In the genomic region with DNA sequence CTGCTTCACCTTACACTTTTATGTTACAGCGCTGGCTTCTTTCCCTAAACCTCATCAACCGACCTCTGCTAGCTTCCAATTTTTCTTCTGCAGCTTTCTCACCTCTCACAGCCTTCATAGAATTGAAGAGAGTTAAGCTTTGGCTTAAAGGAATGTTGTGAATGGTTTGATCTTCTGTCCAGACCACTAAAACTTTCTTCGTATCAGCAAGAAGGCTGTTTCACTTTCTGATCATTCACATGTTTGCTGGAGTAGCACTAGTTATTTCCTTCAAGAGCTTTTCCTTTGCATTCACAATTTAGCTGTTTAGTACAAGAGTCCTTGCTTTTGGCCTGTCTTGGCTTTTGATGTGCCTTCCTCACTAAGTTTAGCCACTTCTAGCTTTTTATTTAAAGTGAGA, we compare ENCODE assay signal across 11 cellular contexts. TPM values are rescaled to one million over a fixed set of nuclear protein-coding genes. Genes with fewer than 3 reads are reported as not detected.
DNase-seq lines count a peak whose midpoint lies in the region; ATAC-seq and TF ChIP-seq lines count a peak whose summit lies in the region.
"Had no signal": no experiment of that assay in that cellular context is flagged by ENCODE, and none has a peak within 500 bp of the region (broad histone marks: within the 10 kb centered on the region; RNA-seq: fewer than 3 reads in every experiment).

No MANE protein-coding gene starts in this region.

- H3K4me1 Mint-ChIP-seq in activated naive CD8-positive, alpha-beta T cell (ENCODE audit: low read depth) = peaks cover 63% of the 10 kb centered on the region
- H3K4me1 Mint-ChIP-seq in natural killer cell = peaks cover 19 to 55% of the 10 kb centered on the region in 2 donors

- peak; percentile 65 for DNase-seq in GM12865 (ENCODE audit: low read depth)
- DNase-seq in natural killer cell = no peak
- no peak for DNase-seq in NCI-H226
- DNase-seq in foreskin melanocyte = no peak
- DNase-seq in NCI-H2171 (lab: John Stamatoyannopoulos, UW) = no peak
- DNase-seq: mesendoderm, NCI-H1694 treated with DMSO at 0.1 percent for 48 hours had no signal

- peak overlapping the region; percentile 92 for H3K27ac Mint-ChIP-seq in activated naive CD8-positive, alpha-beta T cell
- peak overlapping the region in 1 of 2 donors; percentile 96 for H3K27ac Mint-ChIP-seq in natural killer cell

- no peaks in the 10 kb centered on the region for H3K9me3 Mint-ChIP-seq in activated naive CD8-positive, alpha-beta T cell (ENCODE audit: low read depth)
- H3K9me3 Mint-ChIP-seq in natural killer cell = no peaks in the 10 kb centered on the region

- no peaks in the 10 kb centered on the region for H3K36me3 Mint-ChIP-seq in activated naive CD8-positive, alpha-beta T cell
- H3K36me3 Mint-ChIP-seq in natural killer cell = no peaks in the 10 kb centered on the region

- no peaks in the 10 kb centered on the region for H3K27me3 Mint-ChIP-seq in activated naive CD8-positive, alpha-beta T cell
- no peaks in the 10 kb centered on the region for H3K27me3 Mint-ChIP-seq in natural killer cell (ENCODE audit: low read depth in 2 of 2)

- H3K4me3 Mint-ChIP-seq in activated naive CD8-positive, alpha-beta T cell = peak overlapping the region; percentile 83
- peak overlapping the region; percentile 88 for H3K4me3 Mint-ChIP-seq in natural killer cell

- ATAC-seq in HG02870 (IDR thresholded peaks at IDR 0.05; ENCODE audit: unreplicated experiment) (peak; percentile 30), natural killer cell (peak in 2 of 3 donors; percentile 37 to 46), HG03039 (IDR thresholded peaks at IDR 0.05; ENCODE audit: unreplicated experiment) (no peak)

- intact Hi-C loops in natural killer cell (cut with micrococcal nuclease) = loop anchor here (5.0 kb wide), 1 partner anchor 43 kb away; no protein-coding TSS in a partner anchor

- peak overlapping the region; percentile 5; the same call in 1 of the 2 replicates for H3K4me3 ChIP-seq in GM12865 (ENCODE audit: low read depth, low read length)
- H3K4me3 ChIP-seq: vagina had no signal

- TF ChIP-seq CTCF in GM12865 (IDR thresholded peaks at IDR 0.05; ENCODE audit: insufficient read depth, low read depth, low read length, missing control alignments) = no peak
- no peak for TF ChIP-seq CTCF in natural killer cell (IDR thresholded peaks at IDR 0.05)

RNA-seq across cellular contexts. Expression of a gene that starts 49.5 kb away (rescaled TPM):
- 100 to 1,000 TPM; 147 to 168 (median 165) TPM for total RNA-seq in natural killer cell
